ENCODE assay signal across 1 cellular context in genomic region chr10:126536148-126536547, GRCh38.
TF ChIP-seq lines count a peak whose summit lies in the region.

No MANE protein-coding gene starts in this region.

TF ChIP-seq in K562, 482 proteins besides CTCF, POLR2A, EP300 and RAD21 (continued from another document):
- no peak for TF ChIP-seq ZBTB33 (CRISPR knock-in tag; IDR thresholded peaks at IDR 0.05)
